Comparison of ENCODE assay signal across 10 cellular contexts in genomic region chr6:135568366-135568765, GRCh38.
DNase-seq lines count a peak whose midpoint lies in the region; ATAC-seq and TF ChIP-seq lines count a peak whose summit lies in the region.
"Had no signal": no experiment of that assay in that cellular context is flagged by ENCODE, and none has a peak within 500 bp of the region (broad histone marks: within the 10 kb centered on the region; RNA-seq: fewer than 3 reads in every experiment).

No MANE protein-coding gene starts in this region.

- peak; percentile 40 to 50 for ATAC-seq in CD4-positive, CD25-positive, alpha-beta regulatory T cell (ENCODE audit: low read depth in 2 of 2)
- ATAC-seq in GM21515 (IDR thresholded peaks at IDR 0.05; ENCODE audit: unreplicated experiment) = peak; percentile 59
- peak; percentile 45 to 98 (median 62) for ATAC-seq in T-cell (replicated peaks in 1 of 4)

- peaks cover 17% of the 10 kb centered on the region for H3K27me3 Mint-ChIP-seq in CD4-positive, CD25-positive, alpha-beta regulatory T cell
- no peaks in the 10 kb centered on the region for H3K27me3 Mint-ChIP-seq in T-cell

- no peak for TF ChIP-seq CTCF in fibroblast of villous mesenchyme (IDR thresholded peaks at IDR 0.05; ENCODE audit: insufficient read depth, low read depth, low read length)

- H3K27ac Mint-ChIP-seq in CD4-positive, CD25-positive, alpha-beta regulatory T cell = no peak overlapping the region
- H3K27ac Mint-ChIP-seq in T-cell = no peak overlapping the region

- POLR2A ChIA-PET in T-cell (lab: Charles Lee) = no interaction called here

- H3K27ac ChIP-seq in CD4-positive, CD25-positive, alpha-beta regulatory T cell (ENCODE audit: insufficient read depth, low read length, poor library complexity, severe bottlenecking) = no peak overlapping the region
- H3K27ac ChIP-seq: epithelial cell of prostate, uterus had no signal

- no peak overlapping the region for H3K4me3 ChIP-seq in CD4-positive, CD25-positive, alpha-beta regulatory T cell (ENCODE audit: low read depth, low read length)
- H3K4me3 ChIP-seq in fibroblast of villous mesenchyme (ENCODE audit: low read depth, low read length) = no peak overlapping the region
- H3K4me3 ChIP-seq: uterus had no signal

- peak overlapping the region in 1 of 4 donors; percentile 10 for H3K4me3 Mint-ChIP-seq in CD4-positive, CD25-positive, alpha-beta regulatory T cell
- no peak overlapping the region for H3K4me3 Mint-ChIP-seq in T-cell

- CTCF ChIA-PET in T-cell (lab: Charles Lee) = interaction anchor here (0.6 to 1.1 kb wide), 4 partner anchors 24 to 624 kb away, joined by 3 read pairs; no protein-coding TSS in a partner anchor

- H3K36me3 ChIP-seq in CD4-positive, CD25-positive, alpha-beta regulatory T cell (ENCODE audit: control insufficient read depth, insufficient read depth, low read length) = no peaks in the 10 kb centered on the region
- H3K36me3 ChIP-seq: uterus had no signal

- H3K36me3 Mint-ChIP-seq in CD4-positive, CD25-positive, alpha-beta regulatory T cell = no peaks in the 10 kb centered on the region
- H3K36me3 Mint-ChIP-seq in T-cell = no peaks in the 10 kb centered on the region

- no peaks in the 10 kb centered on the region for H3K27me3 ChIP-seq in CD4-positive, CD25-positive, alpha-beta regulatory T cell (ENCODE audit: control insufficient read depth, insufficient read depth, low read length)
- H3K27me3 ChIP-seq: uterus had no signal

- H3K9me3 ChIP-seq in CD4-positive, CD25-positive, alpha-beta regulatory T cell (ENCODE audit: control insufficient read depth in 2 of 2, low read length in 2 of 2) = no peaks in the 10 kb centered on the region
- H3K9me3 ChIP-seq: uterus had no signal

- H3K9me3 Mint-ChIP-seq in CD4-positive, CD25-positive, alpha-beta regulatory T cell = peaks cover 0 to 1% (median 0%) of the 10 kb centered on the region in 7 donors
- H3K9me3 Mint-ChIP-seq in T-cell = no peaks in the 10 kb centered on the region

- peak in 2 of 3 donors; percentile 29 to 59 for DNase-seq in CD4-positive, CD25-positive, alpha-beta regulatory T cell
- DNase-seq in T-cell = peak in 32 of 34 experiments; percentile 8 to 62 (median 36)
- peak; percentile 95 for DNase-seq in fibroblast of villous mesenchyme (ENCODE audit: low read depth)
- DNase-seq in stromal cell of bone marrow (ENCODE audit: low read depth) = peak; percentile 82
- DNase-seq in ecto neural progenitor cell (ENCODE audit: low spot score) = no peak
- no peak for DNase-seq in NCI-H1417 treated with DMSO at 0.1 percent for 48 hours (lab: John Stamatoyannopoulos, UW)
- DNase-seq in NCI-H345 treated with DMSO at 0.1 percent for 48 hours (lab: John Stamatoyannopoulos, UW; ENCODE audit: unreplicated experiment) = no peak

- H3K4me1 ChIP-seq in CD4-positive, CD25-positive, alpha-beta regulatory T cell (ENCODE audit: control insufficient read depth, insufficient read depth, low read length, poor library complexity, severe bottlenecking) = no peaks in the 10 kb centered on the region
- H3K4me1 ChIP-seq: uterus had no signal

- H3K4me1 Mint-ChIP-seq in CD4-positive, CD25-positive, alpha-beta regulatory T cell = peaks cover 0 to 15% (median 3%) of the 10 kb centered on the region in 4 donors
- H3K4me1 Mint-ChIP-seq in T-cell = peaks cover 4 to 15% (median 9%) of the 10 kb centered on the region in 3 donors

Comparison
In these comparisons a context has a peak if more than half of its experiments do, and no peak if none do; other contexts are left out.
1. DNase-seq: peak in CD4-positive, CD25-positive, alpha-beta regulatory T cell (2 of 3), T-cell (32 of 34), fibroblast of villous mesenchyme (single experiment) and stromal cell of bone marrow (single experiment); none in ecto neural progenitor cell (single experiment), NCI-H1417 treated with DMSO at 0.1 percent for 48 hours (single experiment) and NCI-H345 treated with DMSO at 0.1 percent for 48 hours (single experiment).
2. Peak in every context shown above with its lines, with median percentiles within 50 percentile points of each other: ATAC-seq.